Comparison of ENCODE assay signal across 10 cellular contexts in the genomic region with DNA sequence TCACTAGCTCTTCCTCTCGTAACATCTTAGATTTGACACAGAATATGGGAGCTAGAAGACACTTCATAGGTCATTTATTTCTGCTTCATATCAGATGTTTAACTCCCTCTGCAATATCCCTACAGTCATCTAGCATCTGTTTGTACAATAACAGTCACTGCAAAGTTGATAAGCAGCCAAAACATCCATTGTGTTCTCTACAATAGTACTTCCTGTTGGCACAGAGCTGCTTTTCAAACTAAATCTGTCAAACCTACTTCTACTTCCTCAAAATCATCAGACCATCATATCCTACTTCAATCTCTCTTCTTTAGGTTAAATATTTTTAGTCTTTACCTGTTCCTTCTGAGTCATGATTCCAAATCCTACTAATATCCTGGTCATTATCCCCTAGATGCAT.
DNase-seq lines count a peak whose midpoint lies in the region; ATAC-seq and TF ChIP-seq lines count a peak whose summit lies in the region.
"Had no signal": no experiment of that assay in that cellular context is flagged by ENCODE, and none has a peak within 500 bp of the region (broad histone marks: within the 10 kb centered on the region; RNA-seq: fewer than 3 reads in every experiment).

No MANE protein-coding gene starts in this region.

- in situ Hi-C loops in G401 (cut with HindIII; ENCODE audit: low sequenced_read_pairs), result no loop called here

- ATAC-seq in GM21423 (IDR thresholded peaks at IDR 0.05; ENCODE audit: unreplicated experiment) (peak; percentile 88), HG03108 (IDR thresholded peaks at IDR 0.05; ENCODE audit: unreplicated experiment) (no peak)

- peaks cover 10% of the 10 kb centered on the region for H3K4me1 ChIP-seq in Karpas-422 (ENCODE audit: low read length)

- DNase-seq in G401 (ENCODE audit: low spot score) (peak; percentile 14), Karpas-422 (peak; percentile 78), endothelial cell (ENCODE audit: low spot score) (no peak), Calu3 (no peak), T-helper 1 cell (no peak), glomerular visceral epithelial cell (ENCODE audit: extremely low spot score) (no peak)
- DNase-seq: activated T-cell treated with anti-CD3 and anti-CD28 coated beads, Interleukin-2, amount 50 U/mL, for 48 hours; effector memory CD4-positive, alpha-beta T cell had no signal

- no peak for TF ChIP-seq CTCF in endothelial cell (IDR thresholded peaks at IDR 0.05; ENCODE audit: unreplicated experiment)
- TF ChIP-seq CTCF in Calu3 (IDR thresholded peaks at IDR 0.05; ENCODE audit: unreplicated experiment), result no peak

- H3K27me3 Mint-ChIP-seq in endothelial cell (ENCODE audit: unreplicated experiment) (no peaks in the 10 kb centered on the region), Calu3 (ENCODE audit: unreplicated experiment) (no peaks in the 10 kb centered on the region)

- H3K9me3 ChIP-seq in Karpas-422 (ENCODE audit: low read length), result no peaks in the 10 kb centered on the region

- H3K27ac ChIP-seq in Karpas-422 (ENCODE audit: low read length), result no peak overlapping the region

- H3K4me2 ChIP-seq in Karpas-422 (ENCODE audit: low read depth, low read length, poor library complexity, severe bottlenecking), result peak overlapping the region; percentile 46

- H3K4me3 ChIP-seq in Karpas-422 (ENCODE audit: low read length), result no peak overlapping the region

- H3K36me3 ChIP-seq in Karpas-422 (ENCODE audit: insufficient read depth, low read length), result no peaks in the 10 kb centered on the region

- no peaks in the 10 kb centered on the region for H4K20me1 ChIP-seq in Karpas-422 (ENCODE audit: insufficient read depth, low read depth, low read length)

- H3K79me2 ChIP-seq in Karpas-422 (ENCODE audit: low read length), result no peaks in the 10 kb centered on the region

- H3K36me3 Mint-ChIP-seq in endothelial cell (ENCODE audit: low read depth, unreplicated experiment) (no peaks in the 10 kb centered on the region), Calu3 (ENCODE audit: insufficient read depth, unreplicated experiment) (no peaks in the 10 kb centered on the region)

- peak overlapping the region; percentile 86 for H2AFZ ChIP-seq in Karpas-422 (ENCODE audit: low read length)

- CTCF ChIA-PET in Calu3 (lab: Charles Lee), result interaction anchor here (0.8 kb wide), 1 partner anchor 21 kb away, joined by 3 read pairs; no protein-coding TSS in a partner anchor

- no peaks in the 10 kb centered on the region for H3K27me3 ChIP-seq in Karpas-422 (ENCODE audit: low read length)

- H3K9me2 ChIP-seq in Karpas-422 (replicated peaks; ENCODE audit: insufficient read depth, low read length), result no peaks in the 10 kb centered on the region

- no peak overlapping the region for H3K9ac ChIP-seq in Karpas-422 (ENCODE audit: low read length)

- BruUV-seq in Calu3 (replicated peaks; lab: Mats Ljungman, UMichigan), result no TSS peak

- H3K27ac Mint-ChIP-seq in endothelial cell (ENCODE audit: unreplicated experiment) (peak overlapping the region; percentile 84), Calu3 (ENCODE audit: unreplicated experiment) (no peak overlapping the region)

- H3K4me3 Mint-ChIP-seq in endothelial cell (ENCODE audit: unreplicated experiment), result no peak overlapping the region
- no peak overlapping the region for H3K4me3 Mint-ChIP-seq in Calu3 (ENCODE audit: low read depth, unreplicated experiment)

- peaks cover 13% of the 10 kb centered on the region for H3K4me1 Mint-ChIP-seq in endothelial cell (ENCODE audit: unreplicated experiment)
- peaks cover 11% of the 10 kb centered on the region for H3K4me1 Mint-ChIP-seq in Calu3 (ENCODE audit: low read depth, unreplicated experiment)

- intact Hi-C loops in Calu3 (cut with micrococcal nuclease; ENCODE audit: unreplicated experiment), result no loop called here

- no peaks in the 10 kb centered on the region for H3K9me3 Mint-ChIP-seq in endothelial cell (ENCODE audit: unreplicated experiment)
- no peaks in the 10 kb centered on the region for H3K9me3 Mint-ChIP-seq in Calu3 (ENCODE audit: low read depth, unreplicated experiment)

Comparison
In these comparisons a context has a peak if more than half of its experiments do, and no peak if none do; other contexts are left out.
1. DNase-seq: peak in G401 (single experiment) and Karpas-422 (single experiment); none in endothelial cell (single experiment), Calu3 (single experiment), T-helper 1 cell (0 of 5) and glomerular visceral epithelial cell (single experiment).